2 cellular contexts compared by ENCODE assay signal in genomic region chr5:126168785-126169184, GRCh38.
TF ChIP-seq lines count a peak whose summit lies in the region.

No MANE protein-coding gene starts in this region.

TF ChIP-seq in liver, 16 proteins besides CTCF, POLR2A, EP300 and RAD21 (continued from another document):
- TF ChIP-seq RXRA (IDR thresholded peaks at IDR 0.05): peak; percentile 49 to 82
- TF ChIP-seq REST (IDR thresholded peaks at IDR 0.05): peak; percentile 20
- peak; percentile 47 to 87 for TF ChIP-seq EGR1 (IDR thresholded peaks at IDR 0.05; ENCODE audit: low read depth in 2 of 2)
- TF ChIP-seq GABPA (IDR thresholded peaks at IDR 0.05 in 1 of 2, conservative IDR thresholded peaks at IDR 0.05 in 1 of 2): peak in 1 of 2 donors; percentile 26
- TF ChIP-seq HNF4G (IDR thresholded peaks at IDR 0.05): no peak
- peak; percentile 84 for TF ChIP-seq YY1 (IDR thresholded peaks at IDR 0.05)
- TF ChIP-seq SP1 (IDR thresholded peaks at IDR 0.05): peak; percentile 61
- TF ChIP-seq JUND (IDR thresholded peaks at IDR 0.05): peak; percentile 22 to 51
- TF ChIP-seq ZBTB33 (IDR thresholded peaks at IDR 0.05): peak; percentile 62
- TF ChIP-seq MAX (IDR thresholded peaks at IDR 0.05): peak; percentile 34
- TF ChIP-seq HNF4A (conservative IDR thresholded peaks at IDR 0.05): peak; percentile 31 to 74
- no peak for TF ChIP-seq NR2F2 (IDR thresholded peaks at IDR 0.05)
- no peak for TF ChIP-seq ATF3 (IDR thresholded peaks at IDR 0.05)

TF ChIP-seq in HepG2, 621 proteins besides CTCF, POLR2A, EP300 and RAD21 (continued from another document):
- TF ChIP-seq ZBTB34 (CRISPR knock-in tag; IDR thresholded peaks at IDR 0.05) (no peak), KDM2A (CRISPR knock-in tag; IDR thresholded peaks at IDR 0.05; ENCODE audit: borderline replicate concordance, low read depth) (no peak), HOXD1 (CRISPR knock-in tag; IDR thresholded peaks at IDR 0.05) (no peak), CERS6 (CRISPR knock-in tag; IDR thresholded peaks at IDR 0.05) (no peak), ZFY (CRISPR knock-in tag; IDR thresholded peaks at IDR 0.05) (no peak), ZNF7 (CRISPR knock-in tag; IDR thresholded peaks at IDR 0.05) (no peak)
